ENCODE assay signal across 9 cellular contexts in genomic region chr15:57718309-57718708, GRCh38.
"Had no signal": no experiment of that assay in that cellular context is flagged by ENCODE, and none has a peak within 500 bp of the region (broad histone marks: within the 10 kb centered on the region; RNA-seq: fewer than 3 reads in every experiment).

No MANE protein-coding gene starts in this region.

- H3K4me3 ChIP-seq: GM23338 had no signal

- FAIRE-seq: H1, H54, HepG2 had no signal

- H3K4me2 ChIP-seq: GM23338 had no signal

- H3K27ac ChIP-seq: HL-60 had no signal

- H2AFZ ChIP-seq: GM23338 had no signal

- ATAC-seq: GM23338, HCT116, HepG2 had no signal

- DNase-seq: H9, HFFc6, KG1 had no signal
